In the genomic region with DNA sequence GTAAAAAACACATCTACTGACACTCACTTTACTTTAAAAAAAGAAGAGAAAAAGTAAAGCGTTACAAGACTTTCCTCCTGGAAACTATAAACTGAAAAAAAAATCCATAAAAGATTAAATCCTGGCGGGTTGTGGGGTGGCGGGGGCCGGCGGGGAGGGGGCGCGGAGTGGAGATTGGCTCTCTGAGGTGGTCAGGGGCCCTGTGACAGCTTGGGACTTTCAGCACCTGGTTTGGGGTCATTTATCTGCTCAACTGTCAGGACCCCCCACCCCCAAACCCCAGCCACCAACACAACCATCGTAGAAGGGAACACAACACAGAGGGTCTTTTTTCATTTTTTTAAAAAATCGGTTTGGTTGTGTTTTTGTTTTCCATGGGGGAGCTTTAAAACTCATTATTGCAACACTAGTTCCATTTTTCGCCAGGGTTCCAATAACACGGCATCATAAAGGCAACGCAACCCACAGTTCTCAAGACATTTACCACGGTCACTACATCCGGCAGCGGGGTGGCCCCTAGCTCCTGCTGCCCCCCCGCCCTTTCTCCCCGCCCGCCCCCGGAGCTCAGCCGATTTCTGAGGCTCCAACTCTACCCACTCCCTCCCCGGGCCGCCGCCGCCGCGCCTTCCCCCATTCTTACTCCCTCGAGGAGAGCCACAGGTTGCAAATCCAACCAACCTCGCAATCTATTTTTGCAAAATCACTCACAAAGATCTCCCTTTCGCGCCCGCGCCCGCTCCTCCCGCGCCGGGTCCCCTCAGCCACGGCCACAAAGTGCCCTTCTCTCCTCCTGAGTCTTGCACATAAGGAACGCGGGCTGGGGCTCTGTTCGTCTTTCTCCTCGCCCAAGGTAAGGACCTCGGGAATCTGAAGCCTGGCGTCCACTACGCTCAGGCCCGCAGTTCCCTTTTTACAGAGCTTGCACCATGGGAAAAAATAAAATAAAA, we compare ENCODE assay signal across 8 cellular contexts. TPM values are rescaled to one million over a fixed set of nuclear protein-coding genes. Genes with fewer than 3 reads are reported as not detected.
DNase-seq lines count a peak whose midpoint lies in the region; ATAC-seq and TF ChIP-seq lines count a peak whose summit lies in the region.

No MANE protein-coding gene starts in this region.

- peak overlapping the region; percentile 93 for H3K4me2 ChIP-seq in OCI-LY7 (ENCODE audit: low read length)
- peak overlapping the region; percentile 89 for H3K4me2 ChIP-seq in parathyroid adenoma (ENCODE audit: low read length)

- no TSS peak for BruUV-seq in OCI-LY7 (replicated peaks; lab: Mats Ljungman, UMichigan)

- H3K9me3 Mint-ChIP-seq in activated naive CD4-positive, alpha-beta T cell treated with anti-CD3 and anti-CD28 coated beads, Interleukin-2, amount 50 U/mL, for 24 hours: no peaks in the 10 kb centered on the region

- H3K9me3 ChIP-seq in OCI-LY7 (ENCODE audit: low read length) (no peaks in the 10 kb centered on the region), parathyroid adenoma (ENCODE audit: control insufficient read depth, low read length) (no peaks in the 10 kb centered on the region)

- peaks cover 71% of the 10 kb centered on the region for H3K4me1 Mint-ChIP-seq in activated naive CD4-positive, alpha-beta T cell treated with anti-CD3 and anti-CD28 coated beads, Interleukin-2, amount 50 U/mL, for 24 hours

- H3K4me1 ChIP-seq in OCI-LY7 (ENCODE audit: insufficient read depth, low read length, poor library complexity, severe bottlenecking) (peaks cover 37% of the 10 kb centered on the region), parathyroid adenoma (peaks cover 18% of the 10 kb centered on the region)

- H3K79me2 ChIP-seq in OCI-LY7 (ENCODE audit: insufficient read depth, low read depth, low read length) (peaks cover 89% of the 10 kb centered on the region), parathyroid adenoma (peaks cover 14% of the 10 kb centered on the region)

- no peak overlapping the region for H2AFZ ChIP-seq in OCI-LY7 (ENCODE audit: low read length)
- peak overlapping the region; percentile 96 for H2AFZ ChIP-seq in parathyroid adenoma

- H3K27me3 ChIP-seq in parathyroid adenoma (ENCODE audit: control insufficient read depth, insufficient read depth, low read length): no peaks in the 10 kb centered on the region

- H3K9ac ChIP-seq in parathyroid adenoma: peak overlapping the region; percentile 96

- H3K36me3 ChIP-seq in OCI-LY7 (ENCODE audit: insufficient read depth, low read length): peaks cover 65% of the 10 kb centered on the region
- H3K36me3 ChIP-seq in parathyroid adenoma (ENCODE audit: control insufficient read depth, insufficient read depth, low read length): no peaks in the 10 kb centered on the region

- H3K27ac ChIP-seq in OCI-LY7 (ENCODE audit: low read depth, low read length, poor library complexity, severe bottlenecking) (peak overlapping the region; percentile 90), parathyroid adenoma (peak overlapping the region; percentile 100)

- no peak for ATAC-seq in Right ventricle myocardium superior (ENCODE audit: poor library complexity)
- no peak for ATAC-seq in GM18873 (IDR thresholded peaks at IDR 0.05; ENCODE audit: low FRiP score, unreplicated experiment)
- ATAC-seq in GM18870 (IDR thresholded peaks at IDR 0.05; ENCODE audit: unreplicated experiment): no peak

- H4K20me1 ChIP-seq in OCI-LY7 (ENCODE audit: insufficient read depth, low read length): peaks cover 14% of the 10 kb centered on the region

- H3K36me3 Mint-ChIP-seq in activated naive CD4-positive, alpha-beta T cell treated with anti-CD3 and anti-CD28 coated beads, Interleukin-2, amount 50 U/mL, for 24 hours: no peaks in the 10 kb centered on the region

- H3K27me3 Mint-ChIP-seq in activated naive CD4-positive, alpha-beta T cell treated with anti-CD3 and anti-CD28 coated beads, Interleukin-2, amount 50 U/mL, for 24 hours: no peaks in the 10 kb centered on the region

- TF ChIP-seq CTCF in OCI-LY7 (conservative IDR thresholded peaks at IDR 0.05; ENCODE audit: low read length) (no peak; the same call in 1 of the 2 replicates), parathyroid adenoma (IDR thresholded peaks at IDR 0.05) (no peak)

- intact Hi-C loops in OCI-LY7 (cut with micrococcal nuclease; ENCODE audit: unreplicated experiment): loop anchor here (2.0 to 5.0 kb wide), 4 partner anchors 235 to 839 kb away; a partner anchor contains a TSS
- intact Hi-C loops in Right ventricle myocardium superior (cut with DNase I): loop anchor here (5.0 to 10.0 kb wide), 7 partner anchors 241 to 1404 kb away; no protein-coding TSS in a partner anchor

- peak overlapping the region; percentile 99 for H3K4me3 Mint-ChIP-seq in activated naive CD4-positive, alpha-beta T cell treated with anti-CD3 and anti-CD28 coated beads, Interleukin-2, amount 50 U/mL, for 24 hours

- H3K27ac Mint-ChIP-seq in activated naive CD4-positive, alpha-beta T cell treated with anti-CD3 and anti-CD28 coated beads, Interleukin-2, amount 50 U/mL, for 24 hours: peak overlapping the region; percentile 100

- H3K4me3 ChIP-seq in OCI-LY7 (ENCODE audit: low read depth, low read length, poor library complexity, severe bottlenecking) (peak overlapping the region; percentile 86), parathyroid adenoma (ENCODE audit: low read depth, low read length) (peak overlapping the region; percentile 95)

- no peaks in the 10 kb centered on the region for H3K9me2 ChIP-seq in OCI-LY7 (ENCODE audit: insufficient read depth, low read length)

- POLR2A ChIA-PET in OCI-LY7 (lab: Charles Lee): interaction anchor here (0.7 to 13.4 kb wide), 23 partner anchors 9 to 1011 kb away, joined by 3 to 531 read pairs (median 6); no protein-coding TSS in a partner anchor

- CTCF ChIA-PET in OCI-LY7 (lab: Charles Lee; ENCODE audit: unreplicated experiment): interaction anchor here (0.5 to 1.5 kb wide), 6 partner anchors 155 to 474 kb away, joined by 3 to 6 read pairs (median 3); no protein-coding TSS in a partner anchor

- DNase-seq in H4 (ENCODE audit: low spot score): peak; percentile 19
- peak; percentile 60 for DNase-seq in OCI-LY7 (ENCODE audit: low spot score)
- DNase-seq in Right ventricle myocardium superior: peak; percentile 77
- no peak for DNase-seq in T1000 (lab: John Stamatoyannopoulos, UW)

RNA-seq across cellular contexts. Expression of a gene that starts 1.8 kb away (rescaled TPM):
- total RNA-seq in H4 (2014; rRNA removed; shearing (Covaris generic)): 5.8 and 9.0 TPM in 2 replicates
- total RNA-seq in OCI-LY7 (2014; rRNA removed; shearing (Covaris generic)): 62.4 and 65.6 TPM in 2 replicates
- total RNA-seq in OCI-LY7 (2022): 251 and 256 TPM in 2 replicates
- total RNA-seq in Right ventricle myocardium superior: 82.1 TPM

RNA-seq across cellular contexts. Expression of a gene that starts 41.1 kb away (rescaled TPM):
- total RNA-seq in H4 (2014; rRNA removed; shearing (Covaris generic)): not detected in 2 replicates
- total RNA-seq in OCI-LY7 (2014; rRNA removed; shearing (Covaris generic)): not detected in 2 replicates
- total RNA-seq in OCI-LY7 (2022) (not detected in 2 replicates), Right ventricle myocardium superior (not detected)
